Comparison of ENCODE assay signal across 14 cellular contexts in the genomic region with DNA sequence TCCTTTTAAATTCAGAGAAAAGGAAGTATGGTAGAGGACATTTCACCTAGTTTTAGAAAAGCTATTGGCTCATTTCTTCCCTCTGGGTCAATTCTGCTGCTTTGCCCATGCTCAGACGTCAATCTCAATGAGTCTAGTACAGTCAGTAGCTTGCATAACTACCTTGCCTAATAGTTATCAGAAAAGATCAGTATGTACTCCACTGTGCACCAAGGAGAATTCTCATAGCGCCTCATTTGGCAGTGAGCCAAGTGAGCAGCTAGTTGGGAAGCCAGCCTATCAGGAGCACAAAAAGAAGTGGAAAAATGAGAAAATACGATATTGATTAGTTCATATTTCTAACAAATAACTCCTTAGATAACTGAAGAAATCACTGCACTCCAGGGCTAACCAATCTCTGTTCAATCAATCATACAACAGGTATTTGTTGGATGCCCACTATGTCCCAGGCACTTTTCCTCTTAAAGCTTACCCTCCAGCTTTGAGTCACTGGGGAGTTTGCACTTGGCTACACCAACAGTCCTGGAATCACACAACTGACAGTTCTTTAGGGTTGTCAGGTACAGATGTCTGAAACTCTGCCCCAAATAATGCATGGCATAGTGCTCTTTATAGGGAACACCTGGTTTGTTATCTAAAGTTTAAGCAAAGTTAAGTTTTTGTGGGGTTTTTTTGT. TPM values are rescaled to one million over a fixed set of nuclear protein-coding genes. Genes with fewer than 3 reads are reported as not detected.
A peak's percentile ranks its signal among the peaks of the same experiment; 100 is the strongest.
DNase-seq lines count a peak whose midpoint lies in the region; ATAC-seq, FAIRE-seq and TF ChIP-seq lines count a peak whose summit lies in the region.
"Had no signal": no experiment of that assay in that cellular context is flagged by ENCODE, and none has a peak within 500 bp of the region (broad histone marks: within the 10 kb centered on the region; RNA-seq: fewer than 3 reads in every experiment).

No MANE protein-coding gene starts in this region.

- no peaks in the 10 kb centered on the region for H3K9me3 Mint-ChIP-seq in endothelial cell (ENCODE audit: unreplicated experiment)
- H3K9me3 Mint-ChIP-seq: activated CD4-positive, alpha-beta memory T cell treated with anti-CD3 and anti-CD28 coated beads, Interleukin-2, amount 10 ng/mL, durations not matched to agents 7 days and 5 days; activated naive CD4-positive, alpha-beta T cell treated with anti-CD3 and anti-CD28 coated beads, Interleukin-2, amount 10 ng/mL, durations not matched to agents 7 days and 5 days; mesothelial cell of epicardium; T-helper 1 cell treated with Interleukin-12 subunit alpha and Interleukin-12 subunit beta and Interleukin-4 antibody, amounts not matched to agents 30 μg/mL and 1 μg/mL, for 36 hours had no signal

- H3K4me1 ChIP-seq in HEK293 (ENCODE audit: control insufficient read depth, insufficient read depth, low read length) (no peaks in the 10 kb centered on the region), small intestine (ENCODE audit: control insufficient read depth in 2 of 2, insufficient read depth in 1 of 2, low read depth in 1 of 2, low read length in 1 of 2) (no peaks in the 10 kb centered on the region)

- peak; percentile 88 for ATAC-seq in omental fat pad (ENCODE audit: low FRiP score)

- H3K4me1 Mint-ChIP-seq in endothelial cell (ENCODE audit: unreplicated experiment) = no peaks in the 10 kb centered on the region

- no peak for FAIRE-seq in small intestine (lab: Jason Lieb, UNC)

- H3K4me3 ChIP-seq in HEK293 (ENCODE audit: low read depth, low read length) (no peak overlapping the region), epithelial cell of esophagus (ENCODE audit: low read length) (no peak overlapping the region), small intestine (ENCODE audit: low read depth in 1 of 2, low read length in 2 of 2) (no peak overlapping the region)
- H3K4me3 ChIP-seq: dorsolateral prefrontal cortex had no signal

- H3K36me3 ChIP-seq in HEK293 (ENCODE audit: control insufficient read depth in 2 of 2, insufficient read depth in 1 of 2, low read length in 2 of 2) = no peaks in the 10 kb centered on the region
- no peaks in the 10 kb centered on the region for H3K36me3 ChIP-seq in small intestine (ENCODE audit: control insufficient read depth in 2 of 2, insufficient read depth in 2 of 2, low read length in 2 of 2)

- no peak for TF ChIP-seq CTCF in HEK293 (tag by site-specific recombination; IDR thresholded peaks at IDR 0.05)
- TF ChIP-seq CTCF in epithelial cell of esophagus (IDR thresholded peaks at IDR 0.05; ENCODE audit: insufficient read depth, low read depth, low read length, missing control alignments) = no peak
- TF ChIP-seq CTCF in omental fat pad (IDR thresholded peaks at IDR 0.05) = no peak
- TF ChIP-seq CTCF in endothelial cell (IDR thresholded peaks at IDR 0.05; ENCODE audit: unreplicated experiment) = no peak

- no peaks in the 10 kb centered on the region for H3K27me3 ChIP-seq in small intestine (ENCODE audit: control insufficient read depth in 2 of 2, insufficient read depth in 2 of 2, low read length in 2 of 2)

- DNase-seq in NCI-H226 (peak; percentile 65), epithelial cell of esophagus (ENCODE audit: low read depth) (peak; percentile 83), omental fat pad (ENCODE audit: low spot score) (peak; percentile 48), endothelial cell (ENCODE audit: low spot score) (no peak), middle frontal gyrus (ENCODE audit: extremely low spot score, low spot score) (no peak), small intestine (no peak), iPS-NIHi11 (ENCODE audit: low spot score) (no peak)
- DNase-seq: activated CD4-positive, alpha-beta memory T cell treated with anti-CD3 and anti-CD28 coated beads, Interleukin-2, amount 10 ng/mL, durations not matched to agents 7 days and 5 days; activated naive CD4-positive, alpha-beta T cell treated with anti-CD3 and anti-CD28 coated beads, Interleukin-2, amount 10 ng/mL, durations not matched to agents 7 days and 5 days; NCI-H1048 had no signal

- H3K36me3 Mint-ChIP-seq in endothelial cell (ENCODE audit: low read depth, unreplicated experiment) = no peaks in the 10 kb centered on the region
- H3K36me3 Mint-ChIP-seq: activated naive CD4-positive, alpha-beta T cell treated with anti-CD3 and anti-CD28 coated beads, Interleukin-2, amount 10 ng/mL, durations not matched to agents 7 days and 5 days; mesothelial cell of epicardium had no signal

- no peaks in the 10 kb centered on the region for H3K27me3 Mint-ChIP-seq in endothelial cell (ENCODE audit: unreplicated experiment)
- H3K27me3 Mint-ChIP-seq: activated CD4-positive, alpha-beta memory T cell treated with anti-CD3 and anti-CD28 coated beads, Interleukin-2, amount 10 ng/mL, durations not matched to agents 7 days and 5 days; activated naive CD4-positive, alpha-beta T cell treated with anti-CD3 and anti-CD28 coated beads, Interleukin-2, amount 10 ng/mL, durations not matched to agents 7 days and 5 days had no signal

- CTCF ChIA-PET in HEK293 (lab: Yijun Ruan, JAX) = interaction anchor here (1.0 kb wide), 1 partner anchor 98 kb away, joined by 3 read pairs; no protein-coding TSS in a partner anchor

- H3K27ac Mint-ChIP-seq in endothelial cell (ENCODE audit: unreplicated experiment) = no peak overlapping the region
- H3K27ac Mint-ChIP-seq: activated CD4-positive, alpha-beta memory T cell treated with anti-CD3 and anti-CD28 coated beads, Interleukin-2, amount 10 ng/mL, durations not matched to agents 7 days and 5 days; activated naive CD4-positive, alpha-beta T cell treated with anti-CD3 and anti-CD28 coated beads, Interleukin-2, amount 10 ng/mL, durations not matched to agents 7 days and 5 days; mesothelial cell of epicardium; T-helper 1 cell treated with Interleukin-12 subunit alpha and Interleukin-12 subunit beta and Interleukin-4 antibody, amounts not matched to agents 30 μg/mL and 1 μg/mL, for 36 hours had no signal

- 38 to 50% (median 43%) methylated on average over 3 of the region's 3 CpGs for WGBS in small intestine, 3 donors

- POLR2A ChIA-PET in HEK293 (lab: Yijun Ruan, JAX) = no interaction called here

- no peak overlapping the region for H3K4me3 Mint-ChIP-seq in endothelial cell (ENCODE audit: unreplicated experiment)
- H3K4me3 Mint-ChIP-seq: activated CD4-positive, alpha-beta memory T cell treated with anti-CD3 and anti-CD28 coated beads, Interleukin-2, amount 10 ng/mL, durations not matched to agents 7 days and 5 days; activated naive CD4-positive, alpha-beta T cell treated with anti-CD3 and anti-CD28 coated beads, Interleukin-2, amount 10 ng/mL, durations not matched to agents 7 days and 5 days; mesothelial cell of epicardium; T-helper 1 cell treated with Interleukin-12 subunit alpha and Interleukin-12 subunit beta and Interleukin-4 antibody, amounts not matched to agents 30 μg/mL and 1 μg/mL, for 36 hours had no signal

- H3K27ac ChIP-seq in HEK293 (ENCODE audit: extremely low read depth, low read depth, low read length) (no peak overlapping the region), small intestine (ENCODE audit: low read depth in 1 of 2, low read length in 1 of 2) (no peak overlapping the region)
- H3K27ac ChIP-seq: dorsolateral prefrontal cortex had no signal

- no peaks in the 10 kb centered on the region for H3K9me3 ChIP-seq in HEK293 (ENCODE audit: control insufficient read depth, insufficient read depth, low read depth, low read length)
- no peaks in the 10 kb centered on the region for H3K9me3 ChIP-seq in small intestine (ENCODE audit: control insufficient read depth, low read depth)

TF ChIP-seq in HEK293, 187 proteins besides CTCF, POLR2A, EP300 and RAD21 (continues in another document):
- TF ChIP-seq HIC1 (tag by site-specific recombination; IDR thresholded peaks at IDR 0.05) (no peak), ZNF350 (tag by site-specific recombination; IDR thresholded peaks at IDR 0.05) (0 out of 2 replicates have a peak, but pooled peaks have one; percentile 64), ZNF701 (tag by site-specific recombination; IDR thresholded peaks at IDR 0.05) (no peak), SCRT1 (tag by site-specific recombination; IDR thresholded peaks at IDR 0.05; ENCODE audit: borderline replicate concordance) (no peak), ZNF175 (tag by site-specific recombination; IDR thresholded peaks at IDR 0.05) (no peak)

RNA-seq across cellular contexts. Expression of gene PRDX6, which starts 50.2 kb away (rescaled TPM):
- total RNA-seq in omental fat pad = 100 to 1,000 TPM; 455 to 981 (median 633) TPM
- total RNA-seq in endothelial cell (ENCODE audit: unreplicated experiment) = 189 TPM
- polyA plus RNA-seq in small intestine = 100 to 1,000 TPM; 125 to 233 (median 190) TPM

Comparison
In these comparisons a context has a peak if more than half of its experiments do, and no peak if none do; other contexts are left out.
1. DNase-seq: peak in NCI-H226 (single experiment), epithelial cell of esophagus (single experiment) and omental fat pad (single experiment); none in endothelial cell (single experiment), middle frontal gyrus (single experiment), small intestine (single experiment) and iPS-NIHi11 (single experiment).